16 cellular contexts compared by ENCODE assay signal in the genomic region with DNA sequence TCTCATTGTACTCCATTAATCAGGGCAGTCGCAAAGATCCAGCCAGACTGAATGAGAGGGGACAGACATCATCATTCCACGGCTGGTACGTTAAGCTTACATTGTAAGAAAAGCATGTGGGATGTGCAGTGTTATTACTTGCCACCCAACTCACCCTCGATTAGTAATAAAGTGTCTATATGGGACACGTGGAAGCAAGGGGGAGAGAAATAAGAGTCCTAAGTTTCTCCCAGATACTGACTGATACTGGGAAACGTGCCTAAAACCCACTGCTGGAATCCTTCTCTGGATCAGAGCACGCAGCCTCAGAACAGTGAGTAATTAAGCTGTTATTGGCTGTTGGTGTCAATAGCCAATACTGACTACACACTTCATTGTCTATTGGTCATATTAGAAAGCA.
A peak's percentile ranks its signal among the peaks of the same experiment; 100 is the strongest.
DNase-seq lines count a peak whose midpoint lies in the region; ATAC-seq and TF ChIP-seq lines count a peak whose summit lies in the region.
"Had no signal": no experiment of that assay in that cellular context is flagged by ENCODE, and none has a peak within 500 bp of the region (broad histone marks: within the 10 kb centered on the region; RNA-seq: fewer than 3 reads in every experiment).

No MANE protein-coding gene starts in this region.

- H3K4me2 ChIP-seq in GM23248 (ENCODE audit: unreplicated experiment), result peak overlapping the region; percentile 67
- H3K4me2 ChIP-seq: hepatocyte had no signal

- no peaks in the 10 kb centered on the region for H4K20me1 ChIP-seq in GM23248 (ENCODE audit: insufficient read depth)

- H3K27ac ChIP-seq in GM23248 (peak overlapping the region; percentile 70), thoracic aorta (peak overlapping the region; percentile 77 to 87), heart right ventricle (no peak overlapping the region)
- H3K27ac ChIP-seq: esophagus muscularis mucosa, hepatocyte had no signal

- H2AFZ ChIP-seq in GM23248, result peak overlapping the region; percentile 49
- H2AFZ ChIP-seq: hepatocyte had no signal

- H3K4me1 ChIP-seq in GM23248 (ENCODE audit: insufficient read depth) (peaks cover 33% of the 10 kb centered on the region), thoracic aorta (ENCODE audit: control insufficient read depth in 1 of 2, low read depth in 2 of 2) (peaks cover 20 to 44% of the 10 kb centered on the region in 2 donors), heart right ventricle (peaks cover 0 to 12% (median 0%) of the 10 kb centered on the region in 9 donors)
- H3K4me1 ChIP-seq: BE2C had no signal

- TF ChIP-seq CTCF in foreskin fibroblast (IDR thresholded peaks at IDR 0.05; ENCODE audit: low read depth, low read length), result no peak
- no peak for TF ChIP-seq CTCF in thoracic aorta (IDR thresholded peaks at IDR 0.05)
- TF ChIP-seq CTCF in heart right ventricle (IDR thresholded peaks at IDR 0.05), result no peak

- H3K36me3 ChIP-seq in GM23248 (ENCODE audit: low read depth) (no peaks in the 10 kb centered on the region), thoracic aorta (no peaks in the 10 kb centered on the region), heart right ventricle (no peaks in the 10 kb centered on the region)
- H3K36me3 ChIP-seq: BE2C, esophagus muscularis mucosa, upper lobe of right lung had no signal

- H3K9ac ChIP-seq in GM23248, result peak overlapping the region; percentile 14

- in situ Hi-C loops in GM23248 (cut with MboI), result no loop called here

- peaks cover 28% of the 10 kb centered on the region for H3F3A ChIP-seq in GM23248 (ENCODE audit: insufficient read depth)

- H3K9me3 ChIP-seq in GM23248 (ENCODE audit: low read depth) (no peaks in the 10 kb centered on the region), thoracic aorta (no peaks in the 10 kb centered on the region), heart right ventricle (no peaks in the 10 kb centered on the region)
- H3K9me3 ChIP-seq: BE2C, esophagus muscularis mucosa, upper lobe of right lung had no signal

- WGBS in GM23248 (ENCODE audit: low coverage in 1 of 2, low lambda C conversion rate in 2 of 2, missing lambda C conversion rate in 2 of 2), 2 experiments, result 2 to 5% methylated on average over 7 of the region's 7 CpGs
- WGBS in heart right ventricle, 2 donors, result 71 to 75% methylated on average over 7 of the region's 7 CpGs

- no peaks in the 10 kb centered on the region for H3K79me2 ChIP-seq in GM23248 (ENCODE audit: insufficient read depth)
- H3K79me2 ChIP-seq: hepatocyte had no signal

- no peaks in the 10 kb centered on the region for H3K27me3 ChIP-seq in GM23248 (replicated peaks; ENCODE audit: insufficient read depth)
- H3K27me3 ChIP-seq in thoracic aorta (replicated peaks; ENCODE audit: insufficient read depth), result no peaks in the 10 kb centered on the region
- H3K27me3 ChIP-seq in heart right ventricle, result peaks cover 0 to 21% (median 5%) of the 10 kb centered on the region in 7 donors
- H3K27me3 ChIP-seq: BE2C, hepatocyte, upper lobe of right lung had no signal

- no peak for ATAC-seq in thoracic aorta (ENCODE audit: insufficient number of reproducible peaks, low FRiP score, low read depth)
- ATAC-seq in heart right ventricle, result no peak
- ATAC-seq: stimulated activated memory B cell treated with anti-CD40 and anti-IgM and Interleukin-4, amounts not matched to agents 10 μg/mL and 1 μg/mL and 100 μg/mL, for 72 hours had no signal

- H3K9me2 ChIP-seq in GM23248 (ENCODE audit: insufficient read depth), result no peaks in the 10 kb centered on the region

- intact Hi-C loops in heart right ventricle (cut with DNase I), result no loop called here

- DNase-seq in GM23248 (peak; percentile 59), astrocyte of the hippocampus (ENCODE audit: low read depth, low spot score) (peak; percentile 35), foreskin fibroblast (peak; percentile 48 to 65), thoracic aorta (ENCODE audit: low spot score) (no peak), NCI-H774 (lab: John Stamatoyannopoulos, UW) (no peak), NCI-H2227 treated with DMSO at 0.1 percent for 48 hours (lab: John Stamatoyannopoulos, UW) (no peak), heart right ventricle (no peak)
- DNase-seq: BE2C; GOT3; NCI-H1092; NCI-H69; stimulated activated CD4-positive, alpha-beta T cell treated with anti-CD3 and anti-CD28 coated beads, Interleukin-15, amount 100 ng/mL, for 24 hours; upper lobe of right lung had no signal

- H3K4me3 ChIP-seq in GM23248 (peak overlapping the region; percentile 25), foreskin fibroblast (ENCODE audit: low read depth in 1 of 2, low read length in 2 of 2) (no peak overlapping the region), thoracic aorta (peak overlapping the region; percentile 33), heart right ventricle (no peak overlapping the region)
- H3K4me3 ChIP-seq: esophagus muscularis mucosa, hepatocyte, upper lobe of right lung had no signal

Comparison
In these comparisons a context has a peak if more than half of its experiments do, and no peak if none do; other contexts are left out.
1. DNase-seq: peak in GM23248 (single experiment), astrocyte of the hippocampus (single experiment) and foreskin fibroblast (2 of 2); none in thoracic aorta (single experiment), NCI-H774 (single experiment), NCI-H2227 treated with DMSO at 0.1 percent for 48 hours (single experiment) and heart right ventricle (0 of 2).
2. H3K27ac ChIP-seq: peak in GM23248 (single experiment) and thoracic aorta (2 of 2); none in heart right ventricle (0 of 10).
3. H3K4me3 ChIP-seq: peak in GM23248 (single experiment) and thoracic aorta (single experiment); none in foreskin fibroblast (0 of 2) and heart right ventricle (0 of 10).